In genomic region chr5:138212828-138213160, GRCh38 we compare ENCODE assay signal across 8 cellular contexts. TPM values are rescaled to one million over a fixed set of nuclear protein-coding genes. Genes with fewer than 3 reads are reported as not detected.
DNase-seq lines count a peak whose midpoint lies in the region; ATAC-seq and TF ChIP-seq lines count a peak whose summit lies in the region.

No MANE protein-coding gene starts in this region.

- H3K9me3 Mint-ChIP-seq in central memory CD8-positive, alpha-beta T cell, result no peaks in the 10 kb centered on the region

- H3K79me2 ChIP-seq in DND-41 (ENCODE audit: insufficient read depth, low read length), result peaks cover 53% of the 10 kb centered on the region

- peak overlapping the region; percentile 99 for H3K4me3 Mint-ChIP-seq in central memory CD8-positive, alpha-beta T cell

- H3K27me3 ChIP-seq in DND-41 (ENCODE audit: insufficient read depth, low read length, poor library complexity), result no peaks in the 10 kb centered on the region
- no peaks in the 10 kb centered on the region for H3K27me3 ChIP-seq in lung (ENCODE audit: control insufficient read depth, insufficient read depth)

- H3K4me1 ChIP-seq in DND-41 (ENCODE audit: insufficient read depth, low read length), result peaks cover 31% of the 10 kb centered on the region
- H3K4me1 ChIP-seq in lung (ENCODE audit: control insufficient read depth in 2 of 2, insufficient read depth in 2 of 2, low read length in 2 of 2), result peaks cover 4 to 7% of the 10 kb centered on the region in 2 donors
- no peaks in the 10 kb centered on the region for H3K4me1 ChIP-seq in urinary bladder (ENCODE audit: insufficient read depth)

- peak overlapping the region; percentile 89 for H3K9ac ChIP-seq in DND-41 (ENCODE audit: low read depth, low read length)

- peak overlapping the region; percentile 91 for H3K27ac ChIP-seq in DND-41 (ENCODE audit: low read length)
- H3K27ac ChIP-seq in KOPT-K1 (ENCODE audit: low read depth, low read length, poor library complexity, severe bottlenecking), result peak overlapping the region; percentile 73
- peak overlapping the region; percentile 64 to 82 for H3K27ac ChIP-seq in lung (ENCODE audit: low read depth in 1 of 2, low read length in 1 of 2)
- no peak overlapping the region for H3K27ac ChIP-seq in urinary bladder (ENCODE audit: low read depth)

- peak; percentile 31 for ATAC-seq in DND-41 (ENCODE audit: insufficient read depth, low read depth)
- peak; percentile 5 for ATAC-seq in GM21390 (IDR thresholded peaks at IDR 0.05; ENCODE audit: unreplicated experiment)
- peak; percentile 25 for ATAC-seq in central memory CD8-positive, alpha-beta T cell (replicated peaks; ENCODE audit: extremely low read depth, poor library complexity, severe bottlenecking)
- ATAC-seq in lung (ENCODE audit: insufficient read depth, low FRiP score), result peak; percentile 19

- no peak for TF ChIP-seq CTCF in DND-41 (IDR thresholded peaks at IDR 0.05; ENCODE audit: borderline replicate concordance, extremely low read depth, low read length, poor library complexity, severe bottlenecking)
- TF ChIP-seq CTCF in lung (IDR thresholded peaks at IDR 0.05; ENCODE audit: control extremely low read depth, extremely low read depth), result no peak

- H3K9me3 ChIP-seq in DND-41 (ENCODE audit: insufficient read depth, low read length, severe bottlenecking) (no peaks in the 10 kb centered on the region), KOPT-K1 (ENCODE audit: insufficient read depth, low read length, poor library complexity, severe bottlenecking) (no peaks in the 10 kb centered on the region), lung (ENCODE audit: control insufficient read depth in 2 of 2, insufficient read depth in 1 of 2, low read length in 1 of 2) (no peaks in the 10 kb centered on the region)

- peak overlapping the region; percentile 95 to 97 for H3K4me3 ChIP-seq in DND-41 (ENCODE audit: low read depth in 1 of 2, low read length in 2 of 2)
- peak overlapping the region; percentile 91 for H3K4me3 ChIP-seq in lung
- peak overlapping the region; percentile 92 for H3K4me3 ChIP-seq in urinary bladder (ENCODE audit: low read depth, low read length)

- WGBS in lung, 2 donors, result 1% methylated on average over 8 of the region's 8 CpGs
- under 1% methylated on average over 8 of the region's 8 CpGs for WGBS in urinary bladder

- H3K36me3 ChIP-seq in DND-41 (ENCODE audit: insufficient read depth, low read length), result peaks cover 43% of the 10 kb centered on the region
- peaks cover 37% of the 10 kb centered on the region for H3K36me3 ChIP-seq in KOPT-K1 (ENCODE audit: insufficient read depth, low read length)
- no peaks in the 10 kb centered on the region for H3K36me3 ChIP-seq in lung (ENCODE audit: control insufficient read depth in 2 of 2, insufficient read depth in 2 of 2, low read length in 2 of 2)
- peaks cover 2% of the 10 kb centered on the region for H3K36me3 ChIP-seq in urinary bladder (ENCODE audit: insufficient read depth)

- peaks cover 22% of the 10 kb centered on the region for H3K36me3 Mint-ChIP-seq in central memory CD8-positive, alpha-beta T cell (ENCODE audit: insufficient read depth)

- peak overlapping the region; percentile 99 for H2AFZ ChIP-seq in DND-41 (ENCODE audit: low read depth, low read length)

- no peaks in the 10 kb centered on the region for H4K20me1 ChIP-seq in DND-41 (ENCODE audit: insufficient read depth, low read length)

- peak overlapping the region; percentile 68 for H3K4me2 ChIP-seq in DND-41 (ENCODE audit: insufficient read depth, low read length)

- no peaks in the 10 kb centered on the region for H3K27me3 Mint-ChIP-seq in central memory CD8-positive, alpha-beta T cell

- peaks cover 16% of the 10 kb centered on the region for H3K4me1 Mint-ChIP-seq in central memory CD8-positive, alpha-beta T cell

- DNase-seq in DND-41, result no peak
- no peak for DNase-seq in central memory CD8-positive, alpha-beta T cell (ENCODE audit: low spot score in 2 of 2)
- no peak for DNase-seq in lung (ENCODE audit: low spot score)
- DNase-seq in NCI-H187 treated with DMSO at 0.1 percent for 48 hours (lab: John Stamatoyannopoulos, UW), result no peak
- DNase-seq in kidney glomerular epithelial cell (lab: John Stamatoyannopoulos, UW), result no peak

- peak overlapping the region; percentile 98 for H3K27ac Mint-ChIP-seq in central memory CD8-positive, alpha-beta T cell (ENCODE audit: low read depth)

RNA-seq across cellular contexts. Expression of gene CDC23, which starts 0.3 kb away (rescaled TPM):
- total RNA-seq in lung (10 to 100 TPM; 19.8 to 41.8 TPM), urinary bladder (44.1 TPM)
- polyA plus RNA-seq in lung (10 to 100 TPM in 1 of 2 donors, 1 to 10 TPM in 1; 9.9 to 14.3 TPM), urinary bladder (20.1 TPM)

RNA-seq across cellular contexts. Expression of gene KIF20A, which starts 33.9 kb away (rescaled TPM):
- 1 to 10 TPM; 1.1 to 8.0 TPM for total RNA-seq in lung
- polyA plus RNA-seq in lung, result 1 to 10 TPM; 1.4 to 2.0 TPM
- 25.4 TPM for total RNA-seq in urinary bladder
- 0.43 TPM for polyA plus RNA-seq in urinary bladder

RNA-seq across cellular contexts. Expression of gene BRD8, which starts 34.4 kb away (rescaled TPM):
- total RNA-seq in lung, result 10 to 100 TPM; 38.4 to 80.1 TPM
- polyA plus RNA-seq in lung, result 10 to 100 TPM; 23.3 to 28.6 TPM
- 45.8 TPM for total RNA-seq in urinary bladder
- polyA plus RNA-seq in urinary bladder, result 33.9 TPM
